Comparison of ENCODE assay signal across 8 cellular contexts in the genomic region with DNA sequence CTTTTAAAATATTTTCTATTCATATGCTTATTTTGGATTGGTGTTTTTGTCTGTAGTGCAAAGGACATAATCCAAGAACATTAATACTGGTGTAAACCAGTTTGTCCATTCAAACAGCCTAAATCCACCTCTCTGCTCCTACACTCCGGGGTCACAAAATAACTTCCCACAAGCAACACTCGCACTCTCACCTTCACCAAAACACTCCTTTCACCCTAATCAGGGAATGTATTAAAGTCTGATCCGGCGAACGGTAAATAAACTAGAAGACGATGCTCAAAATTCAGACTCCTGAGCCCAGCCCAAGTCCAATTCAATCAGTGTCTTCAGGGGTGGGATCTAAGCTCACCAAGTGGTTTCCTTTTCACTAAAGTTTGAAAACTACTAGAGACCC. TPM values are rescaled to one million over a fixed set of nuclear protein-coding genes. Genes with fewer than 3 reads are reported as not detected.
DNase-seq lines count a peak whose midpoint lies in the region; ATAC-seq and TF ChIP-seq lines count a peak whose summit lies in the region.

No MANE protein-coding gene starts in this region.

- TF ChIP-seq EP300 in stomach (IDR thresholded peaks at IDR 0.05), result no peak

- 0 to 1% (median 0%) methylated on average over 6 of the region's 6 CpGs for WGBS in stomach, 5 donors

- DNase-seq in AG10803 (ENCODE audit: low read depth) (no peak), HFFc6 (no peak), iris pigment epithelial cell (ENCODE audit: low read depth) (peak; percentile 15), stomach (no peak), SIG-M5 (lab: John Stamatoyannopoulos, UW) (no peak)
- no peak for DNase-seq in activated naive CD8-positive, alpha-beta T cell treated with anti-CD3 and anti-CD28 coated beads, Interleukin-2, amount 10 ng/mL, durations not matched to agents 7 days and 5 days

- peak overlapping the region; percentile 99 for H3K27ac Mint-ChIP-seq in HFFc6
- peak overlapping the region; percentile 99 for H3K27ac Mint-ChIP-seq in activated naive CD8-positive, alpha-beta T cell treated with anti-CD3 and anti-CD28 coated beads, Interleukin-2, amount 10 ng/mL, durations not matched to agents 7 days and 5 days

- peak overlapping the region; percentile 98 for H3K4me3 Mint-ChIP-seq in HFFc6
- peak overlapping the region; percentile 100 for H3K4me3 Mint-ChIP-seq in activated naive CD8-positive, alpha-beta T cell treated with anti-CD3 and anti-CD28 coated beads, Interleukin-2, amount 10 ng/mL, durations not matched to agents 7 days and 5 days

- H3K27me3 ChIP-seq in stomach, result no peaks in the 10 kb centered on the region

- H3K4me1 Mint-ChIP-seq in HFFc6 (ENCODE audit: low read depth), result peaks cover 48% of the 10 kb centered on the region
- H3K4me1 Mint-ChIP-seq in activated naive CD8-positive, alpha-beta T cell treated with anti-CD3 and anti-CD28 coated beads, Interleukin-2, amount 10 ng/mL, durations not matched to agents 7 days and 5 days, result peaks cover 24% of the 10 kb centered on the region

- peak overlapping the region; percentile 95 for H3K4me3 ChIP-seq in AG10803 (ENCODE audit: low read length)
- peak overlapping the region; percentile 69 to 93 (median 79) for H3K4me3 ChIP-seq in stomach

- H3K4me1 ChIP-seq in stomach, result peaks cover 7 to 58% (median 31%) of the 10 kb centered on the region in 4 donors

- TF ChIP-seq CTCF in AG10803 (conservative IDR thresholded peaks at IDR 0.05; ENCODE audit: low read length) (no peak), HFFc6 (IDR thresholded peaks at IDR 0.05) (no peak), stomach (IDR thresholded peaks at IDR 0.05) (no peak)

- ATAC-seq in activated naive CD8-positive, alpha-beta T cell treated with anti-CD3 and anti-CD28 coated beads, Interleukin-2, amount 10 ng/mL, durations not matched to agents 7 days and 5 days (ENCODE audit: low read depth), result no peak
- no peak for ATAC-seq in GM19467 (IDR thresholded peaks at IDR 0.05; ENCODE audit: unreplicated experiment)
- ATAC-seq in HG02763 (IDR thresholded peaks at IDR 0.05; ENCODE audit: unreplicated experiment), result no peak

- no peak for TF ChIP-seq POLR2A in stomach (IDR thresholded peaks at IDR 0.05)

- no peaks in the 10 kb centered on the region for H3K9me3 ChIP-seq in stomach

- H3K9me3 Mint-ChIP-seq in HFFc6, result no peaks in the 10 kb centered on the region
- no peaks in the 10 kb centered on the region for H3K9me3 Mint-ChIP-seq in activated naive CD8-positive, alpha-beta T cell treated with anti-CD3 and anti-CD28 coated beads, Interleukin-2, amount 10 ng/mL, durations not matched to agents 7 days and 5 days

- H3K36me3 Mint-ChIP-seq in HFFc6 (ENCODE audit: low read depth), result peaks cover 15% of the 10 kb centered on the region; the same call in 1 of the 2 replicates
- peaks cover 12% of the 10 kb centered on the region for H3K36me3 Mint-ChIP-seq in activated naive CD8-positive, alpha-beta T cell treated with anti-CD3 and anti-CD28 coated beads, Interleukin-2, amount 10 ng/mL, durations not matched to agents 7 days and 5 days

- H3K36me3 ChIP-seq in stomach, result no peaks in the 10 kb centered on the region

- peaks cover 4% of the 10 kb centered on the region for H3K27me3 Mint-ChIP-seq in HFFc6 (ENCODE audit: insufficient read depth)
- peaks cover 3% of the 10 kb centered on the region for H3K27me3 Mint-ChIP-seq in activated naive CD8-positive, alpha-beta T cell treated with anti-CD3 and anti-CD28 coated beads, Interleukin-2, amount 10 ng/mL, durations not matched to agents 7 days and 5 days

- POLR2A ChIA-PET in activated naive CD8-positive, alpha-beta T cell treated with anti-CD3 and anti-CD28 coated beads, Interleukin-2, amount 10 ng/mL, durations not matched to agents 7 days and 5 days (lab: Charles Lee), result interaction anchor here (0.7 to 4.1 kb wide), 5 partner anchors 9 to 145 kb away, joined by 3 to 74 read pairs (median 3); a partner anchor contains a TSS

- peak overlapping the region; percentile 85 to 95 (median 92) for H3K27ac ChIP-seq in stomach

- intact Hi-C loops in stomach (cut with DNase I; ENCODE audit: low total_unique reads), result no loop called here

RNA-seq across cellular contexts. Expression of a gene that starts 0.6 kb away (rescaled TPM):
- total RNA-seq in HFFc6 (2021; fragmentation: NEBNext Ultra II Directional; extraction: Animal tissue kit (Norgen Biotek cat#: 25700)), result 10 to 100 TPM; 51.8 to 66.8 (median 56.6) TPM
- 10 to 100 TPM; 39.0 to 41.4 TPM for total RNA-seq in activated naive CD8-positive, alpha-beta T cell treated with anti-CD3 and anti-CD28 coated beads, Interleukin-2, amount 10 ng/mL, durations not matched to agents 7 days and 5 days
- total RNA-seq in stomach, result 10 to 100 TPM; 15.2 to 81.0 (median 19.8) TPM
- polyA plus RNA-seq in stomach, result 10 to 100 TPM; 19.1 to 27.5 (median 27.2) TPM
